Comparison of ENCODE assay signal across 1 cellular context in genomic region chr11:130418756-130419155, GRCh38.
TF ChIP-seq lines count a peak whose summit lies in the region.

No MANE protein-coding gene starts in this region.

TF ChIP-seq in HepG2, 621 proteins besides CTCF, POLR2A, EP300 and RAD21 (continued from another document):
- no peak for TF ChIP-seq E2F2 (CRISPR knock-in tag; IDR thresholded peaks at IDR 0.05; ENCODE audit: borderline replicate concordance)
- no peak for TF ChIP-seq SETDB1 (CRISPR knock-in tag; IDR thresholded peaks at IDR 0.05; ENCODE audit: borderline replicate concordance)
- no peak for TF ChIP-seq MXD4 (CRISPR knock-in tag; IDR thresholded peaks at IDR 0.05)
- TF ChIP-seq ESRRA (CRISPR knock-in tag; IDR thresholded peaks at IDR 0.05; ENCODE audit: low read depth) = no peak
